In genomic region chr2:192775011-192775410, GRCh38 we compare ENCODE assay signal across 6 cellular contexts.
"Had no signal": no experiment of that assay in that cellular context is flagged by ENCODE, and none has a peak within 500 bp of the region (broad histone marks: within the 10 kb centered on the region; RNA-seq: fewer than 3 reads in every experiment).

No MANE protein-coding gene starts in this region.

- H3K4me3 Mint-ChIP-seq: IgD-negative memory B cell had no signal

- DNase-seq: IMR-90, KBM-7, KG1 had no signal

- H3K27me3 Mint-ChIP-seq: IgD-negative memory B cell had no signal

- H3K27ac Mint-ChIP-seq: IgD-negative memory B cell had no signal

- H3K36me3 Mint-ChIP-seq: IgD-negative memory B cell had no signal

- ATAC-seq: HepG2, K562 had no signal

- H3K4me1 Mint-ChIP-seq: IgD-negative memory B cell had no signal
